ENCODE assay signal across 1 cellular context in the genomic region with DNA sequence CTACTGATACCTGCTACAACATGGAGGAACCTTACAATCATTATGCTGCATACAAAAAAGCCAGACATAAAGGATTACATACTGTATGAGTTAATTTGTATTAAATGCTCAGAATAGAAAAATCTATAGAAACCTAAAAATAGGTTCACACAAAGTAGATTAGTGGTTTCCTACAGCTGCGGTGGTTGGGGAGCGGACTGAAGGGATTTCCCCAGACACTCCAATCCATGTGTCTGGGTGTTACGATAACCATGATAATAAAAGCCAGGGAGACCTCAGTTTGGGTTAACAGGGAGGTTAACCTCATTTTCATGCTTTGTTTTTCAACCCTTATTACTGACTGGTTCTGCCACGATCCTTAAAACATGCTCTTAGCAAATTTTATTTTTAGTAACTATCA.
A peak's percentile ranks its signal among the peaks of the same experiment; 100 is the strongest.
TF ChIP-seq lines count a peak whose summit lies in the region.

No MANE protein-coding gene starts in this region.

TF ChIP-seq in GM12878, 131 proteins besides CTCF, POLR2A, EP300 and RAD21 (continued from another document):
- TF ChIP-seq ATF2 (IDR thresholded peaks at IDR 0.05; ENCODE audit: low read length) (no peak), ZNF24 (IDR thresholded peaks at IDR 0.05) (0 out of 2 replicates have a peak, but pooled peaks have one; percentile 46)
- TF ChIP-seq, protein P1, sequence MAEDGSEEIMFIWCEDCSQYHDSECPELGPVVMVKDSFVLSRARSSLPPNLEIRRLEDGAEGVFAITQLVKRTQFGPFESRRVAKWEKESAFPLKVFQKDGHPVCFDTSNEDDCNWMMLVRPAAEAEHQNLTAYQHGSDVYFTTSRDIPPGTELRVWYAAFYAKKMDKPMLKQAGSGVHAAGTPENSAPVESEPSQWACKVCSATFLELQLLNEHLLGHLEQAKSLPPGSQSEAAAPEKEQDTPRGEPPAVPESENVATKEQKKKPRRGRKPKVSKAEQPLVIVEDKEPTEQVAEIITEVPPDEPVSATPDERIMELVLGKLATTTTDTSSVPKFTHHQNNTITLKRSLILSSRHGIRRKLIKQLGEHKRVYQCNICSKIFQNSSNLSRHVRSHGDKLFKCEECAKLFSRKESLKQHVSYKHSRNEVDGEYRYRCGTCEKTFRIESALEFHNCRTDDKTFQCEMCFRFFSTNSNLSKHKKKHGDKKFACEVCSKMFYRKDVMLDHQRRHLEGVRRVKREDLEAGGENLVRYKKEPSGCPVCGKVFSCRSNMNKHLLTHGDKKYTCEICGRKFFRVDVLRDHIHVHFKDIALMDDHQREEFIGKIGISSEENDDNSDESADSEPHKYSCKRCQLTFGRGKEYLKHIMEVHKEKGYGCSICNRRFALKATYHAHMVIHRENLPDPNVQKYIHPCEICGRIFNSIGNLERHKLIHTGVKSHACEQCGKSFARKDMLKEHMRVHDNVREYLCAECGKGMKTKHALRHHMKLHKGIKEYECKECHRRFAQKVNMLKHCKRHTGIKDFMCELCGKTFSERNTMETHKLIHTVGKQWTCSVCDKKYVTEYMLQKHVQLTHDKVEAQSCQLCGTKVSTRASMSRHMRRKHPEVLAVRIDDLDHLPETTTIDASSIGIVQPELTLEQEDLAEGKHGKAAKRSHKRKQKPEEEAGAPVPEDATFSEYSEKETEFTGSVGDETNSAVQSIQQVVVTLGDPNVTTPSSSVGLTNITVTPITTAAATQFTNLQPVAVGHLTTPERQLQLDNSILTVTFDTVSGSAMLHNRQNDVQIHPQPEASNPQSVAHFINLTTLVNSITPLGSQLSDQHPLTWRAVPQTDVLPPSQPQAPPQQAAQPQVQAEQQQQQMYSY (CRISPR knock-in tag; IDR thresholded peaks at IDR 0.05): no peak
- TF ChIP-seq, protein P2, sequence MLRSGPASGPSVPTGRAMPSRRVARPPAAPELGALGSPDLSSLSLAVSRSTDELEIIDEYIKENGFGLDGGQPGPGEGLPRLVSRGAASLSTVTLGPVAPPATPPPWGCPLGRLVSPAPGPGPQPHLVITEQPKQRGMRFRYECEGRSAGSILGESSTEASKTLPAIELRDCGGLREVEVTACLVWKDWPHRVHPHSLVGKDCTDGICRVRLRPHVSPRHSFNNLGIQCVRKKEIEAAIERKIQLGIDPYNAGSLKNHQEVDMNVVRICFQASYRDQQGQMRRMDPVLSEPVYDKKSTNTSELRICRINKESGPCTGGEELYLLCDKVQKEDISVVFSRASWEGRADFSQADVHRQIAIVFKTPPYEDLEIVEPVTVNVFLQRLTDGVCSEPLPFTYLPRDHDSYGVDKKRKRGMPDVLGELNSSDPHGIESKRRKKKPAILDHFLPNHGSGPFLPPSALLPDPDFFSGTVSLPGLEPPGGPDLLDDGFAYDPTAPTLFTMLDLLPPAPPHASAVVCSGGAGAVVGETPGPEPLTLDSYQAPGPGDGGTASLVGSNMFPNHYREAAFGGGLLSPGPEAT (IDR thresholded peaks at IDR 0.05; ENCODE audit: low read depth): 0 out of 2 replicates have a peak, but pooled peaks have one; percentile 34
TF ChIP-seq in GM12878: peak in this region for 7.
